30 cellular contexts compared by ENCODE assay signal in genomic region chr5:78557601-78558000, GRCh38.
"Had no signal": no experiment of that assay in that cellular context is flagged by ENCODE, and none has a peak within 500 bp of the region (broad histone marks: within the 10 kb centered on the region; RNA-seq: fewer than 3 reads in every experiment).

No MANE protein-coding gene starts in this region.

- DNase-seq: hypothalamus; immature natural killer cell; left ventricle myocardium inferior; midbrain; mucosa of descending colon; naive thymus-derived CD4-positive, alpha-beta T cell; nucleus accumbens; pancreas; posterior cingulate gyrus; retina; right cardiac atrium; stimulated activated CD4-positive, alpha-beta T cell treated with anti-CD3 and anti-CD28 coated beads, Interleukin-12 subunit alpha, Interleukin-12 subunit beta, amount 100 ng/mL, for 4 hours; stimulated activated CD4-positive, alpha-beta T cell treated with anti-CD3 and anti-CD28 coated beads, Interleukin-15, amount 100 ng/mL, for 24 hours; stimulated activated CD4-positive, alpha-beta T cell treated with anti-CD3 and anti-CD28 coated beads, Interleukin-2, amount 100 ng/mL, for 24 hours; stimulated activated CD4-positive, alpha-beta T cell treated with anti-CD3 and anti-CD28 coated beads, Interleukin-4, amount 100 ng/mL, for 1 hour; stimulated activated naive B cell treated with anti-CD40 and anti-IgM and Interleukin-4, amounts not matched to agents 10 μg/mL and 1 μg/mL and 100 μg/mL, for 72 hours; stimulated activated naive CD8-positive, alpha-beta T cell treated with anti-CD3 and anti-CD28 coated beads, Interleukin-15, Interleukin-2, amounts not matched to agents 100 U/mL and 50 U/mL, for 24 hours; stomach; testis; thyroid gland; transverse colon; upper lobe of left lung had no signal

- H3K36me3 ChIP-seq: left ventricle myocardium inferior, pancreas, prostate gland, stomach, thyroid gland, transverse colon, upper lobe of left lung had no signal

- ATAC-seq: mucosa of descending colon; naive thymus-derived CD4-positive, alpha-beta T cell; natural killer cell treated with Interleukin-12 subunit alpha and Interleukin-12 subunit beta and Interleukin-15 and Interleukin-18, amount 100 ng/mL, for 72 hours; pancreas; right cardiac atrium; sciatic nerve; stimulated activated naive B cell treated with anti-CD40 and anti-IgM and Interleukin-4, amounts not matched to agents 10 μg/mL and 1 μg/mL and 100 μg/mL, for 72 hours; stimulated activated naive CD8-positive, alpha-beta T cell treated with anti-CD3 and anti-CD28 coated beads, Interleukin-15, Interleukin-2, amounts not matched to agents 100 U/mL and 50 U/mL, for 24 hours had no signal

- H3K4me3 ChIP-seq: left ventricle myocardium inferior, lung, mucosa of descending colon, pancreas, prostate gland, skin epidermis, stomach, testis, thyroid gland, transverse colon, upper lobe of left lung had no signal

- H3K4me3 Mint-ChIP-seq: immature natural killer cell; memory B cell; naive thymus-derived CD4-positive, alpha-beta T cell; natural killer cell treated with Interleukin-12 subunit alpha and Interleukin-12 subunit beta and Interleukin-15 and Interleukin-18, amount 100 ng/mL, for 72 hours; neural crest cell; stimulated activated naive B cell treated with anti-CD40 and anti-IgM and Interleukin-4, amounts not matched to agents 10 μg/mL and 1 μg/mL and 100 μg/mL, for 72 hours had no signal

- H3K4me1 ChIP-seq: pancreas, prostate gland, stomach, testis, thyroid gland, transverse colon had no signal

- H3K4me1 Mint-ChIP-seq: neural crest cell had no signal

- H3K27me3 ChIP-seq: pancreas, stomach, testis, thyroid gland, transverse colon, upper lobe of left lung had no signal

- FAIRE-seq: islet of Langerhans, pancreas had no signal

- H3K27ac ChIP-seq: left ventricle myocardium inferior, pancreas, prostate gland, skin epidermis, stomach, testis, thyroid gland, transverse colon, upper lobe of left lung had no signal

- H3K9me3 Mint-ChIP-seq: immature natural killer cell; memory B cell; naive thymus-derived CD4-positive, alpha-beta T cell; natural killer cell treated with Interleukin-12 subunit alpha and Interleukin-12 subunit beta and Interleukin-15 and Interleukin-18, amount 100 ng/mL, for 72 hours; stimulated activated naive B cell treated with anti-CD40 and anti-IgM and Interleukin-4, amounts not matched to agents 10 μg/mL and 1 μg/mL and 100 μg/mL, for 72 hours had no signal

- H3K27ac Mint-ChIP-seq: immature natural killer cell; memory B cell; natural killer cell treated with Interleukin-12 subunit alpha and Interleukin-12 subunit beta and Interleukin-15 and Interleukin-18, amount 100 ng/mL, for 72 hours; stimulated activated naive B cell treated with anti-CD40 and anti-IgM and Interleukin-4, amounts not matched to agents 10 μg/mL and 1 μg/mL and 100 μg/mL, for 72 hours had no signal

- H3K9me3 ChIP-seq: left ventricle myocardium inferior, mucosa of descending colon, pancreas, prostate gland, stomach, testis, thyroid gland, transverse colon, upper lobe of left lung had no signal

- H3K36me3 Mint-ChIP-seq: immature natural killer cell; naive thymus-derived CD4-positive, alpha-beta T cell; natural killer cell treated with Interleukin-12 subunit alpha and Interleukin-12 subunit beta and Interleukin-15 and Interleukin-18, amount 100 ng/mL, for 72 hours had no signal

- H3K27me3 Mint-ChIP-seq: memory B cell; stimulated activated naive B cell treated with anti-CD40 and anti-IgM and Interleukin-4, amounts not matched to agents 10 μg/mL and 1 μg/mL and 100 μg/mL, for 72 hours had no signal
